In the genomic region with DNA sequence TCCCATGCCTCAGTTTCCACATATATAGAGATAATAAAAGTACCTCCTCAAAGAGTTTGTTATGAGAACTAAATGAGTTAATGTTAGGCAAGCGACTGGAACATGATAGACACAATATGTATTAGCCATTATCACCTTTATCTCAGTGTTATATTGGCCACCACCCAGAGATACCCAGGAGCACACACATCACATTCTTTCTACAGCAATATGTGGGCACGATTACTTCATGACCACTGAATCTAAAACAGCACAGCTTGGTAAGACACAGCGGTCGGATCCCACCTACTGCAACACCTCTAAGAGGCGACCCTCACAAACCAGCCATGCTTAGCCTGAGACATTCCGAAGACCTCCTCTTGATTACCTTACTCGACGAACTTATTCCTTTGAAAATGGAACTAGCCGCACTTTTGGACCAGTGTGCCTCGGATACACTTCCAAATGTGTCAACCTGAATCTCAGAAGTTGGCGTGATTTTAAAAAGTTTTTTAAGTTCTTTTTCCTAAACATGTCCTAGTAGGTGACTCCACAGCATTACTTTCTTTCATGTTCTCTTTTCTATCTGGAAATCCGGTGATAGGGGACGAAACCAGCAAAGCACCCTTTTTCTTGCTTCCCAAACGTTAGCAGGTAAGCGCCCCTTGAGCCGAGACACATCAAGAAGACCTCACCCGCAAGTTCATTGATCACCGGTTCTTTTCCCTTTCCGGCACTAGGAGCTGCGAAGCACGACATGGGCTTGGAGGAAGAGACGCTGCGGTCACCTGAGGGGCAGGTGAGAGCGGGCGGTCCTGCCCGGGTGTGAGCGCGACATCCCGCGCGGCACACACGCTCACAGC, we compare ENCODE assay signal across 8 cellular contexts. TPM values are rescaled to one million over a fixed set of nuclear protein-coding genes. Genes with fewer than 3 reads are reported as not detected.
DNase-seq lines count a peak whose midpoint lies in the region; ATAC-seq and TF ChIP-seq lines count a peak whose summit lies in the region.

No MANE protein-coding gene starts in this region.

- H3F3A ChIP-seq in PC-9 (ENCODE audit: insufficient read depth, low read depth) = peaks cover 13% of the 10 kb centered on the region

- peak overlapping the region; percentile 80 for H3K4me2 ChIP-seq in PC-9

- H3K36me3 ChIP-seq in PC-9 (ENCODE audit: low read depth) = no peaks in the 10 kb centered on the region
- H3K36me3 ChIP-seq in neutrophil = peaks cover 5% of the 10 kb centered on the region

- H3K9me2 ChIP-seq in PC-9 (ENCODE audit: insufficient read depth) = no peaks in the 10 kb centered on the region

- DNase-seq in AG09309 (ENCODE audit: low read depth) = no peak
- DNase-seq in PC-9 = peak in 1 of 2 experiments; percentile 37
- no peak for DNase-seq in epithelial cell of proximal tubule (ENCODE audit: low read depth)
- no peak for DNase-seq in middle frontal gyrus (ENCODE audit: extremely low spot score, low spot score)
- no peak for DNase-seq in CD1c-positive myeloid dendritic cell (ENCODE audit: extremely low spot score)
- DNase-seq in GOT3 (lab: John Stamatoyannopoulos, UW) = no peak

- TF ChIP-seq CTCF in AG09309 (IDR thresholded peaks at IDR 0.05; ENCODE audit: control insufficient read depth, insufficient read depth, low read depth, low read length, missing control alignments) (no peak), PC-9 (conservative IDR thresholded peaks at IDR 0.05) (no peak), epithelial cell of proximal tubule (conservative IDR thresholded peaks at IDR 0.05; ENCODE audit: low read depth, low read length) (no peak), neutrophil (IDR thresholded peaks at IDR 0.05) (no peak)

- H3K4me1 ChIP-seq in PC-9 (replicated peaks; ENCODE audit: insufficient read depth) (peaks cover 10% of the 10 kb centered on the region), neutrophil (ENCODE audit: control insufficient read depth in 1 of 2, insufficient read depth in 1 of 2, low read depth in 1 of 2, low read length in 1 of 2) (peaks cover 33 to 36% of the 10 kb centered on the region in 2 experiments)

- H3K4me3 ChIP-seq in AG09309 (ENCODE audit: control insufficient read depth, low read depth, low read length) (peak overlapping the region; percentile 83), PC-9 (peak overlapping the region; percentile 86), epithelial cell of proximal tubule (ENCODE audit: low read depth, low read length) (peak overlapping the region; percentile 98), neutrophil (ENCODE audit: low read depth in 1 of 2, low read length in 1 of 2) (peak overlapping the region; percentile 83)

- H3K27ac ChIP-seq in PC-9 = peak overlapping the region; percentile 48
- H3K27ac ChIP-seq in neutrophil = peak overlapping the region; percentile 87

- intact Hi-C loops in PC-9 (cut with micrococcal nuclease; ENCODE audit: unreplicated experiment) = loop anchor here (2.0 to 5.0 kb wide), 3 partner anchors 48 to 523 kb away; a partner anchor contains a TSS

- H3K9me3 ChIP-seq in PC-9 (ENCODE audit: insufficient read depth, low read depth) (no peaks in the 10 kb centered on the region), neutrophil (no peaks in the 10 kb centered on the region)

- H3K27me3 ChIP-seq in PC-9 (ENCODE audit: insufficient read depth, low read depth) (no peaks in the 10 kb centered on the region), neutrophil (peaks cover 10% of the 10 kb centered on the region)

- POLR2A ChIA-PET in PC-9 (lab: Charles Lee; ENCODE audit: unreplicated experiment) = interaction anchor here (0.6 kb wide), 1 partner anchor 386 kb away, joined by 3 read pairs; no protein-coding TSS in a partner anchor

- TSS peak; percentile 67 for BruUV-seq in PC-9 (replicated peaks; lab: Mats Ljungman, UMichigan)

- peak overlapping the region; percentile 90 for H2AFZ ChIP-seq in PC-9

- peaks cover 50% of the 10 kb centered on the region for H3K79me2 ChIP-seq in PC-9 (ENCODE audit: low read depth)

- CTCF ChIA-PET in PC-9 (lab: Charles Lee) = no interaction called here

- peak; percentile 24 for ATAC-seq in GM21528 (IDR thresholded peaks at IDR 0.05; ENCODE audit: low FRiP score, unreplicated experiment)

- H4K20me1 ChIP-seq in PC-9 (ENCODE audit: insufficient read depth) = no peaks in the 10 kb centered on the region

RNA-seq across cellular contexts. Expression of a gene that starts 0.9 kb away (rescaled TPM):
- total RNA-seq in PC-9 (2021) (30.1 and 38.3 TPM in 2 replicates), epithelial cell of proximal tubule (17.9 and 22.1 TPM in 2 replicates)
